In genomic region chrX:72889740-72890139, GRCh38 we compare ENCODE assay signal across 13 cellular contexts. TPM values are rescaled to one million over a fixed set of nuclear protein-coding genes. Genes with fewer than 3 reads are reported as not detected.
"Had no signal": no experiment of that assay in that cellular context is flagged by ENCODE, and none has a peak within 500 bp of the region (broad histone marks: within the 10 kb centered on the region; RNA-seq: fewer than 3 reads in every experiment).

No MANE protein-coding gene starts in this region.

RNA-seq across cellular contexts. Expression of gene FAM236C, which starts 22.7 kb away (rescaled TPM):
- total RNA-seq: activated B cell treated with CpG ODN at 0.5 μM for 24 hours; activated CD4-positive, alpha-beta memory T cell treated with anti-CD3 and anti-CD28 coated beads for 36 hours; activated CD4-positive, alpha-beta memory T cell treated with anti-CD3 and anti-CD28 coated beads, Interleukin-2, amount 10 ng/mL, durations not matched to agents 7 days and 5 days; activated CD4-positive, alpha-beta T cell treated with anti-CD3 and anti-CD28 coated beads for 36 hours; activated CD4-positive, alpha-beta T cell treated with anti-CD3 and anti-CD28 coated beads, Interleukin-2, amount 10 ng/mL, durations not matched to agents 24 days and 14 days; activated CD4-positive, alpha-beta T cell treated with anti-CD3 and anti-CD28 coated beads, Interleukin-2, amount 10 ng/mL, durations not matched to agents 7 days and 5 days; activated CD8-positive, alpha-beta memory T cell treated with anti-CD3 and anti-CD28 coated beads for 36 hours; activated CD8-positive, alpha-beta memory T cell treated with anti-CD3 and anti-CD28 coated beads, Interleukin-2, amount 10 ng/mL, durations not matched to agents 7 days and 5 days; activated CD8-positive, alpha-beta T cell treated with anti-CD3 and anti-CD28 coated beads for 36 hours; activated CD8-positive, alpha-beta T cell treated with anti-CD3 and anti-CD28 coated beads, Interleukin-2, amount 10 ng/mL, durations not matched to agents 7 days and 5 days; T-helper 1 cell treated with Interleukin-12 subunit alpha and Interleukin-12 subunit beta and Interleukin-4 antibody, amounts not matched to agents 30 ng/mL and 1 ng/mL, for 36 hours; T-helper 17 cell; T-helper 2 cell treated with Interferon-gamma antibody and Interleukin-4, amounts not matched to agents 100 ng/mL and 5 ng/mL, for 36 hours had no signal

RNA-seq across cellular contexts. Expression of gene FAM236A, which starts 48.3 kb away (rescaled TPM):
- total RNA-seq: activated B cell treated with CpG ODN at 0.5 μM for 24 hours; activated CD4-positive, alpha-beta memory T cell treated with anti-CD3 and anti-CD28 coated beads for 36 hours; activated CD4-positive, alpha-beta memory T cell treated with anti-CD3 and anti-CD28 coated beads, Interleukin-2, amount 10 ng/mL, durations not matched to agents 7 days and 5 days; activated CD4-positive, alpha-beta T cell treated with anti-CD3 and anti-CD28 coated beads for 36 hours; activated CD4-positive, alpha-beta T cell treated with anti-CD3 and anti-CD28 coated beads, Interleukin-2, amount 10 ng/mL, durations not matched to agents 24 days and 14 days; activated CD4-positive, alpha-beta T cell treated with anti-CD3 and anti-CD28 coated beads, Interleukin-2, amount 10 ng/mL, durations not matched to agents 7 days and 5 days; activated CD8-positive, alpha-beta memory T cell treated with anti-CD3 and anti-CD28 coated beads for 36 hours; activated CD8-positive, alpha-beta memory T cell treated with anti-CD3 and anti-CD28 coated beads, Interleukin-2, amount 10 ng/mL, durations not matched to agents 7 days and 5 days; activated CD8-positive, alpha-beta T cell treated with anti-CD3 and anti-CD28 coated beads for 36 hours; activated CD8-positive, alpha-beta T cell treated with anti-CD3 and anti-CD28 coated beads, Interleukin-2, amount 10 ng/mL, durations not matched to agents 7 days and 5 days; T-helper 1 cell treated with Interleukin-12 subunit alpha and Interleukin-12 subunit beta and Interleukin-4 antibody, amounts not matched to agents 30 ng/mL and 1 ng/mL, for 36 hours; T-helper 17 cell; T-helper 2 cell treated with Interferon-gamma antibody and Interleukin-4, amounts not matched to agents 100 ng/mL and 5 ng/mL, for 36 hours had no signal

RNA-seq across cellular contexts. Expression of gene DMRTC1, which starts 53.9 kb away (rescaled TPM):
- total RNA-seq: activated CD4-positive, alpha-beta memory T cell treated with anti-CD3 and anti-CD28 coated beads for 36 hours; activated CD4-positive, alpha-beta memory T cell treated with anti-CD3 and anti-CD28 coated beads, Interleukin-2, amount 10 ng/mL, durations not matched to agents 7 days and 5 days; activated CD4-positive, alpha-beta T cell treated with anti-CD3 and anti-CD28 coated beads, Interleukin-2, amount 10 ng/mL, durations not matched to agents 24 days and 14 days; activated CD8-positive, alpha-beta memory T cell treated with anti-CD3 and anti-CD28 coated beads for 36 hours; activated CD8-positive, alpha-beta memory T cell treated with anti-CD3 and anti-CD28 coated beads, Interleukin-2, amount 10 ng/mL, durations not matched to agents 7 days and 5 days; activated CD8-positive, alpha-beta T cell treated with anti-CD3 and anti-CD28 coated beads for 36 hours; T-helper 1 cell treated with Interleukin-12 subunit alpha and Interleukin-12 subunit beta and Interleukin-4 antibody, amounts not matched to agents 30 ng/mL and 1 ng/mL, for 36 hours; T-helper 2 cell treated with Interferon-gamma antibody and Interleukin-4, amounts not matched to agents 100 ng/mL and 5 ng/mL, for 36 hours had no signal
